Comparison of ENCODE assay signal across 8 cellular contexts in the genomic region with DNA sequence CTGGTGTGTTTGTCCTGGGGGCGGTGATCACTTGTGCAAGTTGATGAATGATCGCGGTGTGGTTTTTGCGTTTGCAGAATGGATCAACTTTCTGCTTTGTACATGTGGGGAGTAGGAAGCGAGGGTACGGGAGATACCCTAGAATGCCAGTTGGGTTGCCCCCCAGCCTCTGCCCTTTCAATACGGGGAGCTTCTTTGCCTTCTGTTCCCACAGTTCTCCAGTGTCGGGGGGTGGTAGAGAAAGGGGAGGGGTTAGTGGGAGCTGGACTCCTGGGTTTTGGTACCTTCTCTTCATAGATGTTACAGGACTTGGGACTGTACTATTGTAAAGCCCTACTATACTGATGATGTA. TPM values are rescaled to one million over a fixed set of nuclear protein-coding genes. Genes with fewer than 3 reads are reported as not detected.
DNase-seq lines count a peak whose midpoint lies in the region; ATAC-seq, FAIRE-seq and TF ChIP-seq lines count a peak whose summit lies in the region.

No MANE protein-coding gene starts in this region.

- peaks cover 10% of the 10 kb centered on the region; the same call in 1 of the 2 replicates for H3F3A ChIP-seq in PC-9 (ENCODE audit: insufficient read depth, low read depth)

- H3K4me1 ChIP-seq in Caco-2 (no peaks in the 10 kb centered on the region), PC-9 (replicated peaks; ENCODE audit: insufficient read depth) (peaks cover 23% of the 10 kb centered on the region), endothelial cell of umbilical vein (ENCODE audit: control insufficient read depth, extremely low read depth, insufficient read depth, low read length) (peaks cover 8% of the 10 kb centered on the region), osteoblast (ENCODE audit: insufficient read depth, low read length) (peaks cover 12% of the 10 kb centered on the region)

- peak overlapping the region; percentile 88 for H3K4me2 ChIP-seq in PC-9
- H3K4me2 ChIP-seq in endothelial cell of umbilical vein (ENCODE audit: insufficient read depth, low read length), result peak overlapping the region; percentile 79
- peak overlapping the region; percentile 95 for H3K4me2 ChIP-seq in osteoblast (ENCODE audit: insufficient read depth, low read length)

- peak overlapping the region; percentile 69 for H3K9ac ChIP-seq in endothelial cell of umbilical vein (replicated peaks; ENCODE audit: extremely low read depth, insufficient read depth, low read length)

- intact Hi-C loops in Caco-2 (cut with micrococcal nuclease; ENCODE audit: unreplicated experiment) (no loop called here), PC-9 (cut with micrococcal nuclease; ENCODE audit: unreplicated experiment) (no loop called here), endothelial cell of umbilical vein (cut with micrococcal nuclease) (loop anchor here (2.0 kb wide), 1 partner anchor 73 kb away; no protein-coding TSS in a partner anchor)

- no peak overlapping the region for H3K4me3 ChIP-seq in Caco-2 (ENCODE audit: low read depth, low read length)
- peak overlapping the region; percentile 95 for H3K4me3 ChIP-seq in PC-9
- peak overlapping the region; percentile 85 to 87 (median 86) for H3K4me3 ChIP-seq in endothelial cell of umbilical vein (replicated peaks in 1 of 3; ENCODE audit: insufficient read depth in 1 of 3, low read depth in 1 of 3, low read length in 3 of 3)
- H3K4me3 ChIP-seq in osteoblast (ENCODE audit: insufficient read depth, low read length), result peak overlapping the region; percentile 80

- H3K79me2 ChIP-seq in PC-9 (ENCODE audit: low read depth) (peaks cover 48% of the 10 kb centered on the region), endothelial cell of umbilical vein (ENCODE audit: control insufficient read depth, insufficient read depth, low read length) (peaks cover 16% of the 10 kb centered on the region), osteoblast (ENCODE audit: insufficient read depth, low read length) (peaks cover 36% of the 10 kb centered on the region)

- H4K20me1 ChIP-seq in PC-9 (ENCODE audit: insufficient read depth), result no peaks in the 10 kb centered on the region
- H4K20me1 ChIP-seq in endothelial cell of umbilical vein (replicated peaks; ENCODE audit: control insufficient read depth, extremely low read depth, insufficient read depth, low read length), result no peaks in the 10 kb centered on the region
- peaks cover 4% of the 10 kb centered on the region for H4K20me1 ChIP-seq in osteoblast (ENCODE audit: insufficient read depth, low read length)

- H3K9me3 ChIP-seq in Caco-2 (no peaks in the 10 kb centered on the region), PC-9 (ENCODE audit: insufficient read depth, low read depth) (no peaks in the 10 kb centered on the region), endothelial cell of umbilical vein (replicated peaks; ENCODE audit: control insufficient read depth, insufficient read depth, low read length) (no peaks in the 10 kb centered on the region), osteoblast (ENCODE audit: low read depth, low read length) (no peaks in the 10 kb centered on the region)

- H3K27me3 ChIP-seq in Caco-2 (replicated peaks; ENCODE audit: control insufficient read depth, insufficient read depth, low read length) (no peaks in the 10 kb centered on the region; the same call in 1 of the 2 replicates), PC-9 (ENCODE audit: insufficient read depth, low read depth) (no peaks in the 10 kb centered on the region), endothelial cell of umbilical vein (ENCODE audit: control insufficient read depth in 2 of 2, insufficient read depth in 2 of 2, low read length in 2 of 2) (no peaks in the 10 kb centered on the region), osteoblast (ENCODE audit: insufficient read depth, low read length) (no peaks in the 10 kb centered on the region)

- no TSS peak for BruUV-seq in Caco-2 (replicated peaks; lab: Mats Ljungman, UMichigan)
- no TSS peak for BruUV-seq in PC-9 (replicated peaks; lab: Mats Ljungman, UMichigan)
- no TSS peak for BruUV-seq in endothelial cell of umbilical vein (replicated peaks; lab: Mats Ljungman, UMichigan)

- ATAC-seq in GM21723 (IDR thresholded peaks at IDR 0.05; ENCODE audit: unreplicated experiment), result no peak
- ATAC-seq in HG03045 (IDR thresholded peaks at IDR 0.05; ENCODE audit: unreplicated experiment), result no peak

- H2AFZ ChIP-seq in PC-9 (peak overlapping the region; percentile 95), endothelial cell of umbilical vein (ENCODE audit: low read depth, low read length) (peak overlapping the region; percentile 74), osteoblast (ENCODE audit: low read length) (peak overlapping the region; percentile 91)

- dilution Hi-C loops in endothelial cell of umbilical vein (cut with MboI; ENCODE audit: extremely low pct_ligation_motif_present, low sequenced_read_pairs), result no loop called here

- H3K27me3 Mint-ChIP-seq in Caco-2 (ENCODE audit: insufficient read depth, unreplicated experiment), result peaks cover 26% of the 10 kb centered on the region

- no peak for TF ChIP-seq POLR2A in endothelial cell of umbilical vein (IDR thresholded peaks at IDR 0.05; ENCODE audit: low read depth, low read length)

- DNase-seq in Caco-2 (no peak), PC-9 (no peak), endothelial cell of umbilical vein (ENCODE audit: low read depth, low spot score) (no peak), osteoblast (ENCODE audit: insufficient read length, low spot score, missing footprints) (peak; percentile 57), GM10266 (ENCODE audit: extremely low spot score) (no peak), NCI-H1092 treated with DMSO at 0.1 percent for 48 hours (lab: John Stamatoyannopoulos, UW) (no peak)

- FAIRE-seq in endothelial cell of umbilical vein (lab: Jason Lieb, UNC), result no peak

- no peaks in the 10 kb centered on the region for H3K9me2 ChIP-seq in PC-9 (ENCODE audit: insufficient read depth)

- H3K36me3 Mint-ChIP-seq in Caco-2 (ENCODE audit: insufficient read depth, unreplicated experiment), result peaks cover 6% of the 10 kb centered on the region

- H3K27ac ChIP-seq in PC-9 (no peak overlapping the region), endothelial cell of umbilical vein (ENCODE audit: insufficient read depth, low read depth, low read length) (no peak overlapping the region), osteoblast (ENCODE audit: low read depth, low read length) (peak overlapping the region; percentile 58)

- no peaks in the 10 kb centered on the region for H3K9me1 ChIP-seq in endothelial cell of umbilical vein (replicated peaks; ENCODE audit: control insufficient read depth, extremely low read depth, insufficient read depth, low read length)

- H3K9me3 Mint-ChIP-seq in Caco-2 (ENCODE audit: unreplicated experiment), result no peaks in the 10 kb centered on the region

- no peak overlapping the region for H3K27ac Mint-ChIP-seq in Caco-2 (ENCODE audit: unreplicated experiment)

- CTCF ChIA-PET in Caco-2 (lab: Charles Lee), result no interaction called here
- CTCF ChIA-PET in PC-9 (lab: Charles Lee), result interaction anchor here (0.6 to 1.0 kb wide), 2 partner anchors 254 to 290 kb away, joined by 3 read pairs; no protein-coding TSS in a partner anchor
- CTCF ChIA-PET in endothelial cell of umbilical vein (lab: Charles Lee), result interaction anchor here (1.0 kb wide), 1 partner anchor 9 kb away, joined by 4 read pairs; no protein-coding TSS in a partner anchor

- POLR2A ChIA-PET in Caco-2 (lab: Charles Lee), result no interaction called here
- POLR2A ChIA-PET in PC-9 (lab: Charles Lee; ENCODE audit: unreplicated experiment), result no interaction called here
- POLR2A ChIA-PET in endothelial cell of umbilical vein (lab: Charles Lee), result no interaction called here

- H3K36me3 ChIP-seq in Caco-2 (ENCODE audit: control insufficient read depth, insufficient read depth, low read length), result no peaks in the 10 kb centered on the region
- H3K36me3 ChIP-seq in PC-9 (ENCODE audit: low read depth), result peaks cover 14% of the 10 kb centered on the region; the same call in 1 of the 2 replicates
- H3K36me3 ChIP-seq in endothelial cell of umbilical vein (ENCODE audit: control insufficient read depth in 2 of 2, extremely low read depth in 1 of 2, insufficient read depth in 2 of 2, low read length in 2 of 2), result peaks cover 0 to 2% of the 10 kb centered on the region in 2 experiments
- peaks cover 3% of the 10 kb centered on the region for H3K36me3 ChIP-seq in osteoblast (ENCODE audit: insufficient read depth, low read length)

- peak overlapping the region; percentile 82 for H3K4me3 Mint-ChIP-seq in Caco-2 (ENCODE audit: unreplicated experiment)

- peaks cover 4% of the 10 kb centered on the region for H3K4me1 Mint-ChIP-seq in Caco-2 (ENCODE audit: low read depth, unreplicated experiment)

- TF ChIP-seq CTCF in Caco-2 (IDR thresholded peaks at IDR 0.05; ENCODE audit: insufficient read depth in 1 of 2, low read depth in 1 of 2, low read length in 1 of 2, severe bottlenecking in 1 of 2, unreplicated experiment in 1 of 2) (no peak), PC-9 (conservative IDR thresholded peaks at IDR 0.05) (no peak), endothelial cell of umbilical vein (IDR thresholded peaks at IDR 0.05; ENCODE audit: extremely low read depth in 1 of 2, insufficient read depth in 1 of 2, low read depth in 1 of 2, low read length in 2 of 2) (no peak), osteoblast (IDR thresholded peaks at IDR 0.05; ENCODE audit: extremely low read depth, low read depth, low read length) (no peak), GM10266 (IDR thresholded peaks at IDR 0.05; ENCODE audit: control insufficient read depth, insufficient read depth, low read depth, missing control alignments) (no peak)

TF ChIP-seq in endothelial cell of umbilical vein, 7 proteins besides CTCF, POLR2A, EP300 and RAD21 (continues in another document):
- TF ChIP-seq FOS (IDR thresholded peaks at IDR 0.05; ENCODE audit: borderline replicate concordance, insufficient read depth, low read length), result no peak
- TF ChIP-seq, protein P1, sequence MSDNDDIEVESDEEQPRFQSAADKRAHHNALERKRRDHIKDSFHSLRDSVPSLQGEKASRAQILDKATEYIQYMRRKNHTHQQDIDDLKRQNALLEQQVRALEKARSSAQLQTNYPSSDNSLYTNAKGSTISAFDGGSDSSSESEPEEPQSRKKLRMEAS (IDR thresholded peaks at IDR 0.05; ENCODE audit: insufficient read depth, insufficient read length), result no peak
- no peak for TF ChIP-seq JUN (IDR thresholded peaks at IDR 0.05; ENCODE audit: borderline replicate concordance, insufficient read depth, insufficient read length, low read depth)
- TF ChIP-seq GATA2 (IDR thresholded peaks at IDR 0.05; ENCODE audit: insufficient read depth, insufficient read length, low read depth, low read length), result no peak

RNA-seq across cellular contexts. Expression of a gene that starts 3.2 kb away (rescaled TPM):
- total RNA-seq in Caco-2 (2022) (2.6 TPM in 2 replicates), PC-9 (2021) (91.7 and 92.5 TPM in 2 replicates), endothelial cell of umbilical vein (35.6 and 43.4 TPM in 2 replicates), osteoblast (63.4 and 66.6 TPM in 2 replicates)
- 11.2 and 21.4 TPM in 2 replicates for polyA plus RNA-seq in endothelial cell of umbilical vein
- 11.6 and 12.2 TPM in 2 replicates for polyA plus RNA-seq in endothelial cell of umbilical vein (2011; cell fraction: cytosol; rRNA removed)
- 35.2 and 35.6 TPM in 2 replicates for polyA plus RNA-seq in endothelial cell of umbilical vein (2011; cell fraction: nucleus; rRNA removed)
- polyA plus RNA-seq in endothelial cell of umbilical vein (2012), result 20.9 and 26.2 TPM in 2 replicates
- 62.4 and 78.5 TPM in 2 replicates for polyA minus RNA-seq in endothelial cell of umbilical vein
- 43.8 TPM for polyA minus RNA-seq in endothelial cell of umbilical vein (2011; cell fraction: cytosol; rRNA and poly(A)+ RNA removed)
- polyA minus RNA-seq in endothelial cell of umbilical vein (2011; cell fraction: nucleus; rRNA and poly(A)+ RNA removed), result 130 and 148 TPM in 2 replicates

Comparison
In these comparisons a context has a peak if more than half of its experiments do, and no peak if none do; other contexts are left out.
1. RNA of a gene that starts 3.2 kb away (total RNA-seq): 91.7 to 92.5 TPM in PC-9, 63.4 to 66.6 TPM in osteoblast and 35.6 to 43.4 TPM in endothelial cell of umbilical vein; 2.6 TPM in Caco-2; every median in the first group is over 10 times any median in the second.
2. Peak in every context shown above with its lines, with median percentiles within 50 percentile points of each other: H2AFZ ChIP-seq and H3K4me2 ChIP-seq.